In the genomic region with DNA sequence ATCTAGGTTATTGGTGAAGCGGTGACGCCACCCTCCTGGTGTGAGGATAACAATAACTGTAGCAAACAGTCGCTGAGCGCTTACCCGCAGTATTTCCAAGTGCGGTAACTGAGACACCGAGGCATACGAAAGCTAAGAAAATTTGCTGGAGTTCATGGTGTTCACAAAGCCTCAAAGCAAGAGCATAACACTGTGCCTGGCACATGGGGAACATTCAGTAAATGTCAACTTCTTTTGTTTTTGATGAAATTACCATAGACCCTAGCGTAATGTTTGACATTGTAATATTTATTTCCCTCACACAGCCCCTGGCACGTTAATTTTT, we compare ENCODE assay signal across 9 cellular contexts. TPM values are rescaled to one million over a fixed set of nuclear protein-coding genes. Genes with fewer than 3 reads are reported as not detected.
DNase-seq lines count a peak whose midpoint lies in the region; TF ChIP-seq lines count a peak whose summit lies in the region.
"Had no signal": no experiment of that assay in that cellular context is flagged by ENCODE, and none has a peak within 500 bp of the region (broad histone marks: within the 10 kb centered on the region; RNA-seq: fewer than 3 reads in every experiment).

No MANE protein-coding gene starts in this region.

- H4K91ac ChIP-seq in H9 (ENCODE audit: insufficient read length, low read depth, low read length) = no peak overlapping the region

- no peak overlapping the region for H3K56ac ChIP-seq in H9 (ENCODE audit: insufficient read length, low read depth, low read length)

- H3K9me3 ChIP-seq in H9 (ENCODE audit: control insufficient read depth, low read depth, low read length) (no peaks in the 10 kb centered on the region), skeletal muscle satellite cell (replicated peaks; ENCODE audit: low read length) (no peaks in the 10 kb centered on the region)

- no peaks in the 10 kb centered on the region for H3K27me3 Mint-ChIP-seq in H9 (ENCODE audit: low read depth)
- no peaks in the 10 kb centered on the region for H3K27me3 Mint-ChIP-seq in activated CD4-positive, alpha-beta memory T cell treated with anti-CD3 and anti-CD28 coated beads for 36 hours
- no peaks in the 10 kb centered on the region for H3K27me3 Mint-ChIP-seq in glutamatergic neuron (ENCODE audit: unreplicated experiment)

- no peak overlapping the region for H2BK12ac ChIP-seq in H9 (ENCODE audit: insufficient read length, low read depth, low read length)

- H3K36me3 ChIP-seq in skeletal muscle satellite cell (ENCODE audit: insufficient read depth, low read length) = no peaks in the 10 kb centered on the region

- H3K27ac Mint-ChIP-seq in H9 (peak overlapping the region; percentile 86 to 99 (median 89)), glutamatergic neuron (ENCODE audit: unreplicated experiment) (peak overlapping the region; percentile 90)
- peak overlapping the region; percentile 94 for H3K27ac Mint-ChIP-seq in activated CD4-positive, alpha-beta memory T cell treated with anti-CD3 and anti-CD28 coated beads for 36 hours

- peaks cover 6% of the 10 kb centered on the region for H3K79me1 ChIP-seq in H9 (ENCODE audit: insufficient read depth, low read depth, low read length, poor library complexity, severe bottlenecking)

- H4K8ac ChIP-seq in H9 (replicated peaks; ENCODE audit: insufficient read length, low read depth, low read length) = no peak overlapping the region

- DNase-seq in H9 (no peak), glutamatergic neuron (no peak), NCI-H82 (lab: John Stamatoyannopoulos, UW) (no peak), CD1c-positive myeloid dendritic cell (ENCODE audit: extremely low spot score) (no peak)
- no peak for DNase-seq in activated CD4-positive, alpha-beta memory T cell treated with anti-CD3 and anti-CD28 coated beads for 36 hours
- DNase-seq in effector CD4-positive, alpha-beta T cell = no peak
- DNase-seq in stimulated activated CD4-positive, alpha-beta T cell treated with anti-CD3 and anti-CD28 coated beads, Interleukin-4, amount 100 ng/mL, for 1 hour = no peak

- H3K27ac ChIP-seq in H9 (ENCODE audit: insufficient read length, low read depth, low read length) = peak overlapping the region; percentile 1

- H3K27me3 ChIP-seq in H9 (ENCODE audit: insufficient read depth, low read length) (no peaks in the 10 kb centered on the region), skeletal muscle satellite cell (ENCODE audit: control insufficient read depth, insufficient read depth, low read length) (no peaks in the 10 kb centered on the region)

- H2BK15ac ChIP-seq in H9 (ENCODE audit: low read depth, low read length) = no peak overlapping the region

- H2BK120ac ChIP-seq in H9 (ENCODE audit: low read depth, low read length, poor library complexity, severe bottlenecking) = no peak overlapping the region

- no peaks in the 10 kb centered on the region for H4K20me1 ChIP-seq in H9 (ENCODE audit: control insufficient read depth, insufficient read depth, insufficient read length)

- H3K4me2 ChIP-seq in H9 (ENCODE audit: insufficient read depth, insufficient read length, low read length) (peak overlapping the region; percentile 57), skeletal muscle satellite cell (ENCODE audit: low read length) (peak overlapping the region; percentile 87)

- intact Hi-C loops in activated CD4-positive, alpha-beta memory T cell treated with anti-CD3 and anti-CD28 coated beads for 36 hours (cut with micrococcal nuclease) = loop anchor here (1.0 kb wide), 1 partner anchor 121 kb away; the partner anchor contains the start of gene CPSF6

- peaks cover 5 to 17% of the 10 kb centered on the region in 2 experiments for H3K4me1 Mint-ChIP-seq in H9
- peaks cover 32% of the 10 kb centered on the region for H3K4me1 Mint-ChIP-seq in activated CD4-positive, alpha-beta memory T cell treated with anti-CD3 and anti-CD28 coated beads for 36 hours (ENCODE audit: low read depth)
- peaks cover 2% of the 10 kb centered on the region for H3K4me1 Mint-ChIP-seq in glutamatergic neuron (ENCODE audit: low read depth, unreplicated experiment)

- peak overlapping the region; percentile 31 for H3K18ac ChIP-seq in H9 (ENCODE audit: insufficient read length, low read depth, low read length)

- H3K14ac ChIP-seq in H9 (ENCODE audit: insufficient read depth, low read length) = peak overlapping the region; percentile 13; the same call in 1 of the 2 replicates

- H2AFZ ChIP-seq in H9 (ENCODE audit: low read length) = no peak overlapping the region

- WGBS in H9 (ENCODE audit: extremely low coverage, insufficient read length, low lambda C conversion rate) = no CpG with 5 or more reads among the region's 10 CpGs

- H3K23ac ChIP-seq in H9 (ENCODE audit: insufficient read length, low read depth, low read length) = no peak overlapping the region

- TF ChIP-seq CTCF in H9 (conservative IDR thresholded peaks at IDR 0.05) (no peak), glutamatergic neuron (IDR thresholded peaks at IDR 0.05; ENCODE audit: partially characterized antibody, unreplicated experiment) (no peak)

- no peak overlapping the region for H2AK5ac ChIP-seq in H9 (ENCODE audit: insufficient read length, low read length)

- POLR2A ChIA-PET in activated CD4-positive, alpha-beta memory T cell treated with anti-CD3 and anti-CD28 coated beads for 36 hours (lab: Charles Lee) = interaction anchor here (0.6 to 1.2 kb wide), 4 partner anchors 30 to 110 kb away, joined by 3 to 10 read pairs (median 4); partner anchors contain the start of gene FRS2

- H3K4me1 ChIP-seq in H9 (ENCODE audit: insufficient read depth, low read length) (no peaks in the 10 kb centered on the region), skeletal muscle satellite cell (ENCODE audit: control insufficient read depth, insufficient read depth, low read length) (peaks cover 14% of the 10 kb centered on the region)

- H3T11ph ChIP-seq in H9 (ENCODE audit: low read length) = no peak overlapping the region

- H4K5ac ChIP-seq in H9 (ENCODE audit: insufficient read length, low read depth, low read length) = no peak overlapping the region

- H3K9ac ChIP-seq in H9 (ENCODE audit: extremely low read depth, insufficient read length, low read length) = peak overlapping the region; percentile 80
- H3K9ac ChIP-seq in skeletal muscle satellite cell (ENCODE audit: low read depth, low read length) = peak overlapping the region; percentile 94

- H3K4me3 Mint-ChIP-seq in H9 (peak overlapping the region; percentile 88 to 90), glutamatergic neuron (ENCODE audit: unreplicated experiment) (peak overlapping the region; percentile 95)
- peak overlapping the region; percentile 76 for H3K4me3 Mint-ChIP-seq in activated CD4-positive, alpha-beta memory T cell treated with anti-CD3 and anti-CD28 coated beads for 36 hours

- H3K23me2 ChIP-seq in H9 (ENCODE audit: insufficient read length, low read depth, low read length, poor library complexity, severe bottlenecking) = no peaks in the 10 kb centered on the region

- H3K4me3 ChIP-seq in skeletal muscle satellite cell (ENCODE audit: low read length) = peak overlapping the region; percentile 87

- H3K9me3 Mint-ChIP-seq in H9 (no peaks in the 10 kb centered on the region; a peak in 1 of 5 replicates), glutamatergic neuron (ENCODE audit: unreplicated experiment) (no peaks in the 10 kb centered on the region)
- no peaks in the 10 kb centered on the region for H3K9me3 Mint-ChIP-seq in activated CD4-positive, alpha-beta memory T cell treated with anti-CD3 and anti-CD28 coated beads for 36 hours

- no peak overlapping the region for H2BK5ac ChIP-seq in H9 (ENCODE audit: insufficient read length, low read length)

- CTCF ChIA-PET in activated CD4-positive, alpha-beta memory T cell treated with anti-CD3 and anti-CD28 coated beads for 36 hours (lab: Charles Lee) = interaction anchor here (0.6 to 1.5 kb wide), 3 partner anchors 21 to 227 kb away, joined by 3 to 7 read pairs (median 3); no protein-coding TSS in a partner anchor

- H3K4ac ChIP-seq in H9 (ENCODE audit: low read depth, low read length) = no peak overlapping the region; the same call in 1 of the 2 replicates

- peaks cover 10 to 25% (median 19%) of the 10 kb centered on the region in 3 experiments; a peak in 6 of 7 replicates for H3K36me3 Mint-ChIP-seq in H9 (ENCODE audit: insufficient read depth in 1 of 3, low read depth in 3 of 3)
- peaks cover 15% of the 10 kb centered on the region for H3K36me3 Mint-ChIP-seq in activated CD4-positive, alpha-beta memory T cell treated with anti-CD3 and anti-CD28 coated beads for 36 hours
- H3K36me3 Mint-ChIP-seq in glutamatergic neuron (ENCODE audit: unreplicated experiment) = no peaks in the 10 kb centered on the region

- no peak overlapping the region for H2BK20ac ChIP-seq in H9 (ENCODE audit: low read depth, low read length, poor library complexity, severe bottlenecking)

- H3K79me2 ChIP-seq in H9 (ENCODE audit: insufficient read depth, low read length) = no peaks in the 10 kb centered on the region; the same call in 1 of the 2 replicates

RNA-seq across cellular contexts. Expression of gene YEATS4, which starts 0.8 kb away (rescaled TPM):
- total RNA-seq in H9 (2021) (35.6 and 37.7 TPM in 2 replicates), glutamatergic neuron (ENCODE audit: unreplicated experiment) (27.3 TPM)
- total RNA-seq in activated CD4-positive, alpha-beta memory T cell treated with anti-CD3 and anti-CD28 coated beads for 36 hours = 10 to 100 TPM; 50.4 to 50.6 TPM
- total RNA-seq in skeletal muscle satellite cell (2012; rRNA removed) = 20.5 and 24.6 TPM in 2 replicates

RNA-seq across cellular contexts. Expression of gene LYZ, which starts 12.1 kb away (rescaled TPM):
- not detected in 2 replicates for total RNA-seq in H9 (2021)
- total RNA-seq in activated CD4-positive, alpha-beta memory T cell treated with anti-CD3 and anti-CD28 coated beads for 36 hours = not detected
- total RNA-seq in glutamatergic neuron (ENCODE audit: unreplicated experiment) = 0.37 TPM
- not detected in 2 replicates for total RNA-seq in skeletal muscle satellite cell (2012; rRNA removed)
- total RNA-seq: activated CD8-positive, alpha-beta memory T cell treated with anti-CD3 and anti-CD28 coated beads for 36 hours had no signal
